In genomic region chr15:83734487-83734886, GRCh38 we compare ENCODE assay signal across 14 cellular contexts.
DNase-seq lines count a peak whose midpoint lies in the region; ATAC-seq and TF ChIP-seq lines count a peak whose summit lies in the region.
"Had no signal": no experiment of that assay in that cellular context is flagged by ENCODE, and none has a peak within 500 bp of the region (broad histone marks: within the 10 kb centered on the region; RNA-seq: fewer than 3 reads in every experiment).

No MANE protein-coding gene starts in this region.

- 0 out of 2 replicates have a peak, but pooled peaks cover 9% of the 10 kb centered on the region for H3K27me3 ChIP-seq in HCT116 (ENCODE audit: insufficient read depth, low read length)
- H3K27me3 ChIP-seq in adipocyte (replicated peaks; ENCODE audit: control insufficient read depth, insufficient read depth, low read length), result no peaks in the 10 kb centered on the region
- H3K27me3 ChIP-seq: MG63 had no signal

- H3K9me3 Mint-ChIP-seq in mesothelial cell of epicardium, result peaks cover 22% of the 10 kb centered on the region

- no peaks in the 10 kb centered on the region for H3K9me2 ChIP-seq in HCT116 (ENCODE audit: insufficient read depth)

- intact Hi-C loops in HCT116 (cut with micrococcal nuclease), result loop anchor here (10.0 kb wide), 1 partner anchor 300 kb away; no protein-coding TSS in a partner anchor
- intact Hi-C loops in sciatic nerve (cut with DNase I), result no loop called here

- no peaks in the 10 kb centered on the region for H3K9me3 ChIP-seq in HCT116 (ENCODE audit: control insufficient read depth in 1 of 2, insufficient read depth in 1 of 2, low read depth in 1 of 2, low read length in 2 of 2)
- H3K9me3 ChIP-seq in adipocyte (ENCODE audit: control insufficient read depth, low read length), result peaks cover 5% of the 10 kb centered on the region
- H3K9me3 ChIP-seq: Caco-2 had no signal

- BruUV-seq in HCT116 (replicated peaks; lab: Mats Ljungman, UMichigan), result no TSS peak

- CTCF ChIA-PET in HCT116 (lab: Charles Lee), result interaction anchor here (0.6 to 2.5 kb wide), 4 partner anchors 13 to 934 kb away, joined by 3 to 12 read pairs (median 3); no protein-coding TSS in a partner anchor

- H3K4me1 ChIP-seq in HCT116 (ENCODE audit: control insufficient read depth in 1 of 2, insufficient read depth in 2 of 2, low read length in 2 of 2) (peaks cover 9 to 23% of the 10 kb centered on the region in 2 experiments), adipocyte (ENCODE audit: control insufficient read depth, insufficient read depth, low read length) (no peaks in the 10 kb centered on the region)
- H3K4me1 ChIP-seq: Caco-2 had no signal

- H4K20me1 ChIP-seq in HCT116 (ENCODE audit: insufficient read depth), result no peaks in the 10 kb centered on the region

- H3K4me3 Mint-ChIP-seq in mesothelial cell of epicardium, result no peak overlapping the region

- no peak for TF ChIP-seq POLR2A in HCT116 (IDR thresholded peaks at IDR 0.05; ENCODE audit: borderline replicate concordance, extremely low read depth, insufficient read depth, insufficient read length)

- TF ChIP-seq CTCF in HCT116 (IDR thresholded peaks at IDR 0.05 in 2 of 3, conservative IDR thresholded peaks at IDR 0.05 in 1 of 3; ENCODE audit: borderline replicate concordance in 1 of 3, insufficient read depth in 1 of 3, low read depth in 2 of 3, low read length in 2 of 3) (peak; percentile 16 to 33 (median 29); a peak in 5 of 6 replicates), mesothelial cell of epicardium (IDR thresholded peaks at IDR 0.05; ENCODE audit: unreplicated experiment) (no peak)

- peaks cover 22% of the 10 kb centered on the region for H3K4me1 Mint-ChIP-seq in mesothelial cell of epicardium

- H3K36me3 Mint-ChIP-seq in mesothelial cell of epicardium, result peaks cover under 1% of the 10 kb centered on the region

- TF ChIP-seq RAD21 in HCT116 (IDR thresholded peaks at IDR 0.05; ENCODE audit: low read depth), result peak; percentile 52

- no peaks in the 10 kb centered on the region for H3K79me2 ChIP-seq in HCT116 (ENCODE audit: insufficient read depth, low read length)

- no peak overlapping the region for H3K27ac Mint-ChIP-seq in mesothelial cell of epicardium

- H3K36me3 ChIP-seq in HCT116 (ENCODE audit: control insufficient read depth in 1 of 2, insufficient read depth in 2 of 2, low read length in 2 of 2) (no peaks in the 10 kb centered on the region), adipocyte (ENCODE audit: control insufficient read depth, insufficient read depth, low read length, severe bottlenecking) (no peaks in the 10 kb centered on the region)
- H3K36me3 ChIP-seq: MG63 had no signal

- ATAC-seq in HCT116, result peak; percentile 68
- no peak for ATAC-seq in sciatic nerve

- H3K4me2 ChIP-seq in HCT116 (ENCODE audit: low read length), result peak overlapping the region; percentile 39

- DNase-seq in ELF-1 (ENCODE audit: low read depth, low spot score), result peak; percentile 1
- DNase-seq in HCT116 (ENCODE audit: low read depth, low spot score), result peak; percentile 18
- DNase-seq in adipocyte (ENCODE audit: low read depth), result peak; percentile 2
- peak; percentile 34 for DNase-seq in iPS-NIHi7 (ENCODE audit: extremely low spot score)
- no peak for DNase-seq in mesothelial cell of epicardium (ENCODE audit: low spot score in 2 of 2, unreplicated experiment in 2 of 2)
- DNase-seq in sciatic nerve (ENCODE audit: low spot score), result no peak
- no peak for DNase-seq in stimulated activated CD4-positive, alpha-beta T cell treated with anti-CD3 and anti-CD28 coated beads, Interleukin-1b, Interleukin-23, amount 100 ng/mL, for 48 hours
- DNase-seq in activated naive CD4-positive, alpha-beta T cell treated with anti-CD3 and anti-CD28 coated beads, Interleukin-2, amount 50 U/mL, for 16 hours, result no peak
- DNase-seq: cerebellar nuclear complex; glutamatergic neuron; MG63; NCI-H526 treated with DMSO at 0.1 percent for 48 hours; stimulated activated CD8-positive, alpha-beta memory T cell treated with anti-CD3 and anti-CD28 coated beads, Interleukin-4, amount 100 ng/mL, for 48 hours had no signal

- H3K9ac ChIP-seq in HCT116 (ENCODE audit: low read length) (no peak overlapping the region), adipocyte (ENCODE audit: low read length) (no peak overlapping the region)

- H3K27ac ChIP-seq in HCT116 (ENCODE audit: low read depth, low read length), result no peak overlapping the region

- H3K4me3 ChIP-seq in HCT116 (replicated peaks in 1 of 2; ENCODE audit: low read depth in 1 of 2, low read length in 2 of 2) (no peak overlapping the region), adipocyte (ENCODE audit: low read length) (no peak overlapping the region)
- H3K4me3 ChIP-seq: MG63 had no signal

- H2AFZ ChIP-seq in HCT116 (ENCODE audit: low read depth, low read length, poor library complexity, severe bottlenecking), result no peak overlapping the region

- POLR2A ChIA-PET in HCT116 (lab: Charles Lee), result no interaction called here

- H3K27me3 Mint-ChIP-seq in mesothelial cell of epicardium (ENCODE audit: low read depth), result no peaks in the 10 kb centered on the region

- RAD21 ChIA-PET in HCT116 (lab: Charles Lee; ENCODE audit: low non-redundant PET in 1 of 2, low total read pairs in 2 of 2, uncharacterized antibody in 2 of 2, unreplicated experiment in 2 of 2), result interaction anchor here in 1 of 2 experiments (0.6 kb wide), 1 partner anchor 72 kb away, joined by 3 read pairs; no protein-coding TSS in a partner anchor

TF ChIP-seq in HCT116, 20 proteins besides CTCF, POLR2A, EP300 and RAD21:
- no peak for TF ChIP-seq ZFX (IDR thresholded peaks at IDR 0.05)
- TF ChIP-seq, protein P1, sequence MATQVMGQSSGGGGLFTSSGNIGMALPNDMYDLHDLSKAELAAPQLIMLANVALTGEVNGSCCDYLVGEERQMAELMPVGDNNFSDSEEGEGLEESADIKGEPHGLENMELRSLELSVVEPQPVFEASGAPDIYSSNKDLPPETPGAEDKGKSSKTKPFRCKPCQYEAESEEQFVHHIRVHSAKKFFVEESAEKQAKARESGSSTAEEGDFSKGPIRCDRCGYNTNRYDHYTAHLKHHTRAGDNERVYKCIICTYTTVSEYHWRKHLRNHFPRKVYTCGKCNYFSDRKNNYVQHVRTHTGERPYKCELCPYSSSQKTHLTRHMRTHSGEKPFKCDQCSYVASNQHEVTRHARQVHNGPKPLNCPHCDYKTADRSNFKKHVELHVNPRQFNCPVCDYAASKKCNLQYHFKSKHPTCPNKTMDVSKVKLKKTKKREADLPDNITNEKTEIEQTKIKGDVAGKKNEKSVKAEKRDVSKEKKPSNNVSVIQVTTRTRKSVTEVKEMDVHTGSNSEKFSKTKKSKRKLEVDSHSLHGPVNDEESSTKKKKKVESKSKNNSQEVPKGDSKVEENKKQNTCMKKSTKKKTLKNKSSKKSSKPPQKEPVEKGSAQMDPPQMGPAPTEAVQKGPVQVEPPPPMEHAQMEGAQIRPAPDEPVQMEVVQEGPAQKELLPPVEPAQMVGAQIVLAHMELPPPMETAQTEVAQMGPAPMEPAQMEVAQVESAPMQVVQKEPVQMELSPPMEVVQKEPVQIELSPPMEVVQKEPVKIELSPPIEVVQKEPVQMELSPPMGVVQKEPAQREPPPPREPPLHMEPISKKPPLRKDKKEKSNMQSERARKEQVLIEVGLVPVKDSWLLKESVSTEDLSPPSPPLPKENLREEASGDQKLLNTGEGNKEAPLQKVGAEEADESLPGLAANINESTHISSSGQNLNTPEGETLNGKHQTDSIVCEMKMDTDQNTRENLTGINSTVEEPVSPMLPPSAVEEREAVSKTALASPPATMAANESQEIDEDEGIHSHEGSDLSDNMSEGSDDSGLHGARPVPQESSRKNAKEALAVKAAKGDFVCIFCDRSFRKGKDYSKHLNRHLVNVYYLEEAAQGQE (IDR thresholded peaks at IDR 0.05; ENCODE audit: low read depth), result no peak
- 0 out of 2 replicates have a peak, but pooled peaks have one; percentile 15 for TF ChIP-seq FOSL1 (IDR thresholded peaks at IDR 0.05; ENCODE audit: low read depth)
- no peak for TF ChIP-seq ELF1 (IDR thresholded peaks at IDR 0.05; ENCODE audit: borderline replicate concordance, low read depth)
- TF ChIP-seq EZH2 (IDR thresholded peaks at IDR 0.05), result no peak
- 0 out of 2 replicates have a peak, but pooled peaks have one; percentile 21 for TF ChIP-seq SIN3A (IDR thresholded peaks at IDR 0.05; ENCODE audit: low read depth)

Comparison
In these comparisons a context has a peak if more than half of its experiments do, and no peak if none do; other contexts are left out.
1. DNase-seq: peak in ELF-1 (single experiment), HCT116 (single experiment), adipocyte (single experiment) and iPS-NIHi7 (single experiment); none in mesothelial cell of epicardium (0 of 2), sciatic nerve (single experiment), stimulated activated CD4-positive, alpha-beta T cell treated with anti-CD3 and anti-CD28 coated beads, Interleukin-1b, Interleukin-23, amount 100 ng/mL, for 48 hours (single experiment) and activated naive CD4-positive, alpha-beta T cell treated with anti-CD3 and anti-CD28 coated beads, Interleukin-2, amount 50 U/mL, for 16 hours (single experiment).